Comparison of ENCODE assay signal across 1 cellular context in the genomic region with DNA sequence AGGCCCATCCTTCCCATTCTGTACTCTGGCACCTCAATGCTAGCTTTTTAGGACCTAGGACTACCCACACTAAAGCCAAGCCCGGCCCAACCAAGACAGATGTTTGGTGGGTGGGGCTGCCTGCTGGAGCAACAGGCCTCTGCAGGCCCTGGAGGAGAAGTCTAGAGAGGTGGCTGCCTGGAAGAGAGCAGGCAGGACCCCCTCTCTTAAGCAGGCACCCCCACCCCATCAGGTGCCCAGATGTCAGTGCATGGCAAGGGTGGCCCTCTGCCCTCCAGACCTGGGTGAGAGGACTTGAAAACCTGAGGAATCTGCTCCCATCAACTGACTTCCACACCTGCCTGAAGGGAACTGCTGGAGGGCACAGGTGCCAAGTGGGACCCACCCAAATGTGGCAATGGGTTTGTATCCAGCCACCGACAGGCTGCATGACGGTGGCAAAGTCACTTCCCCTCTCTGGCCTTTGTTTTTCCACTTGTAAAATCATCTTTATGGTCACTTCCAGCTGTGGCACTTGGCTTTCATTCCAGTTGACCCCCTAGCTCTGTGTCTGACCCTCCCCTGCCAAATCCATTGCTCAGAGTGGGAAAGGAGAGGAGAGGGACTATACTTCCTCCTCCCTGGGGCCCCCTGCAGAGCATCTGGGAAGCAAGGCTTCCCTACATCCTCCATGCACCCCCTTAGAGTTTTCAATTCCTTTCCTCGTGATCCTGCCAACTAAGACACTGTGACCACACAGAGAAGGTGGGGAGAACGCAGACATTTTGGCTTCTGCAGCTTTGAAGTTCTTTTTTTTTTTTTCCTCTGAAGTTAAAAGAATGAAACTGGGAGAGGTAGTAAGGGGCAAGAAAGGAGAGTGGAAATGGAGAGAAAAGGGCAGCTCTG.
TF ChIP-seq lines count a peak whose summit lies in the region.

No MANE protein-coding gene starts in this region.

TF ChIP-seq in HepG2, 621 proteins besides CTCF, POLR2A, EP300 and RAD21:
- TF ChIP-seq, protein P1, sequence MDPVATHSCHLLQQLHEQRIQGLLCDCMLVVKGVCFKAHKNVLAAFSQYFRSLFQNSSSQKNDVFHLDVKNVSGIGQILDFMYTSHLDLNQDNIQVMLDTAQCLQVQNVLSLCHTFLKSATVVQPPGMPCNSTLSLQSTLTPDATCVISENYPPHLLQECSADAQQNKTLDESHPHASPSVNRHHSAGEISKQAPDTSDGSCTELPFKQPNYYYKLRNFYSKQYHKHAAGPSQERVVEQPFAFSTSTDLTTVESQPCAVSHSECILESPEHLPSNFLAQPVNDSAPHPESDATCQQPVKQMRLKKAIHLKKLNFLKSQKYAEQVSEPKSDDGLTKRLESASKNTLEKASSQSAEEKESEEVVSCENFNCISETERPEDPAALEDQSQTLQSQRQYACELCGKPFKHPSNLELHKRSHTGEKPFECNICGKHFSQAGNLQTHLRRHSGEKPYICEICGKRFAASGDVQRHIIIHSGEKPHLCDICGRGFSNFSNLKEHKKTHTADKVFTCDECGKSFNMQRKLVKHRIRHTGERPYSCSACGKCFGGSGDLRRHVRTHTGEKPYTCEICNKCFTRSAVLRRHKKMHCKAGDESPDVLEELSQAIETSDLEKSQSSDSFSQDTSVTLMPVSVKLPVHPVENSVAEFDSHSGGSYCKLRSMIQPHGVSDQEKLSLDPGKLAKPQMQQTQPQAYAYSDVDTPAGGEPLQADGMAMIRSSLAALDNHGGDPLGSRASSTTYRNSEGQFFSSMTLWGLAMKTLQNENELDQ (CRISPR knock-in tag; IDR thresholded peaks at IDR 0.05; ENCODE audit: borderline replicate concordance) = no peak
- no peak for TF ChIP-seq ETV6 (CRISPR knock-in tag; conservative IDR thresholded peaks at IDR 0.05)
- TF ChIP-seq, protein P2, sequence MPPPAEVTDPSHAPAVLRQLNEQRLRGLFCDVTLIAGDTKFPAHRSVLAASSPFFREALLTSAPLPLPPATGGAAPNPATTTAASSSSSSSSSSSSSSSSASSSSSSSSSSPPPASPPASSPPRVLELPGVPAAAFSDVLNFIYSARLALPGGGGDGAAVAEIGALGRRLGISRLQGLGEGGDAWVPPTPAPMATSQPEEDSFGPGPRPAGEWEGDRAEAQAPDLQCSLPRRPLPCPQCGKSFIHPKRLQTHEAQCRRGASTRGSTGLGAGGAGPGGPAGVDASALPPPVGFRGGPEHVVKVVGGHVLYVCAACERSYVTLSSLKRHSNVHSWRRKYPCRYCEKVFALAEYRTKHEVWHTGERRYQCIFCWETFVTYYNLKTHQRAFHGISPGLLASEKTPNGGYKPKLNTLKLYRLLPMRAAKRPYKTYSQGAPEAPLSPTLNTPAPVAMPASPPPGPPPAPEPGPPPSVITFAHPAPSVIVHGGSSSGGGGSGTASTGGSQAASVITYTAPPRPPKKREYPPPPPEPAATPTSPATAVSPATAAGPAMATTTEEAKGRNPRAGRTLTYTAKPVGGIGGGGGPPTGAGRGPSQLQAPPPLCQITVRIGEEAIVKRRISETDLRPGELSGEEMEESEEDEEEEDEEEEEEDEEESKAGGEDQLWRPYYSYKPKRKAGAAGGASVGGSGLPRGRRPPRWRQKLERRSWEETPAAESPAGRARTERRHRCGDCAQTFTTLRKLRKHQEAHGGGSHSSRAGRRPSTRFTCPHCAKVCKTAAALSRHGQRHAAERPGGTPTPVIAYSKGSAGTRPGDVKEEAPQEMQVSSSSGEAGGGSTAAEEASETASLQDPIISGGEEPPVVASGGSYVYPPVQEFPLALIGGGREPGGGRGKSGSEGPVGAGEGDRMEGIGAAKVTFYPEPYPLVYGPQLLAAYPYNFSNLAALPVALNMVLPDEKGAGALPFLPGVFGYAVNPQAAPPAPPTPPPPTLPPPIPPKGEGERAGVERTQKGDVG (CRISPR knock-in tag; IDR thresholded peaks at IDR 0.05; ENCODE audit: borderline replicate concordance) = no peak
- peak; percentile 41; the same call in 1 of the 2 replicates for TF ChIP-seq ZNF629 (CRISPR knock-in tag; conservative IDR thresholded peaks at IDR 0.05)
- no peak for TF ChIP-seq NR2C2 (CRISPR knock-in tag; IDR thresholded peaks at IDR 0.05; ENCODE audit: borderline replicate concordance)
